ENCODE assay signal across 8 cellular contexts in the genomic region with DNA sequence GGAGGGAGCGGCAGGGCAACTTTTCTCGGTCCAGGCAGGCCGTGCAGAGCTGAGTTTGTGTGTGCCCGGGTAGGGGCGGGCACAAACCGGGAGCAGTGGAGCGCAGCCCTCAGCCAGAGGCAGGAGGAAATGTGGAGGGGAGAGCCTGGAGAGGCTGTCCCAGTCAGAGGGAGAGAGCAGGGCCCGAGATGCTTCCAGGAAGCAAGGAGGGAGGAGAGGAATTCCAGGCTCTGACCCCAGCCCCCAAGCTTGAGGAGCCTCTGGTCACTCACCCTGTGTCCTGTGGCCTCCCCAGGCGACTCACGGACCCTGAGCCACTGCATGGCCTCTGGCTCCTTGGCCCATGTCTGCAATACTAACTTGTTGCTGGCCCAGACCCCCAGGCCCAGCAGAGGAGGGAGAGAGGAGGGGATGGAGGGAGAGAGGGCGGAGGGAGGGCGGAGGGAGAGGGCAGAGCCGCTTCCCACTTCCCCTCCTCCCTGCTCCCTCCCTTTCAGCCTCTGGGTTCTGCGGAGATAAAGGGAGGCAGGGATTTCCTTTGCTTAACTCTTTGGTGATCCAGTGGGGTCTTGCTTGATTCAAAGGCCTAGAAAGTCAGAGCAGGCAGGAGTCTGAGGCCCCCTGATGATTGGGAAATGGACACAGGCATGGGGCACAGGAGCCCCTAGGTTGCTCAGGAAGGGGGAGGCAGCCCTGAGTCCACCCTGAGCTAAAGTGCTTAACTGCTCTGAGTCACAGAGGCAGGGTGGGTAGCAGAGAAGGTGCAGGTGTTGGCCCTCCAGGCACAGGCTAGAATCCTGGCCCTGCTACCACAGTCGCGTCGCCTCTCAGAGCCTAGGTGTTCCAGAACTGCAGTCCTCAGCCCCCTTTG. TPM values are rescaled to one million over a fixed set of nuclear protein-coding genes. Genes with fewer than 3 reads are reported as not detected.
A peak's percentile ranks its signal among the peaks of the same experiment; 100 is the strongest.
DNase-seq lines count a peak whose midpoint lies in the region; ATAC-seq and TF ChIP-seq lines count a peak whose summit lies in the region.

A gene (minus strand): TSS at position 357 of the 871 bp plus-strand sequence. CDS start 34 bp downstream, at position 323.

- TF ChIP-seq CTCF in chondrocyte (IDR thresholded peaks at IDR 0.05) (no peak), transverse colon (IDR thresholded peaks at IDR 0.05) (no peak)

- peak; percentile 23 for TF ChIP-seq POLR2A in transverse colon (IDR thresholded peaks at IDR 0.05)

- H3K36me3 Mint-ChIP-seq in activated naive CD4-positive, alpha-beta T cell treated with anti-CD3 and anti-CD28 coated beads, Interleukin-2, amount 10 ng/mL, durations not matched to agents 7 days and 5 days, result peaks cover 9% of the 10 kb centered on the region
- H3K36me3 Mint-ChIP-seq in chondrocyte (ENCODE audit: low read depth), result no peaks in the 10 kb centered on the region

- H3K4me1 Mint-ChIP-seq in activated naive CD4-positive, alpha-beta T cell treated with anti-CD3 and anti-CD28 coated beads, Interleukin-2, amount 10 ng/mL, durations not matched to agents 7 days and 5 days, result peaks cover 65% of the 10 kb centered on the region
- H3K4me1 Mint-ChIP-seq in chondrocyte (ENCODE audit: low read depth), result peaks cover 26% of the 10 kb centered on the region

- H3K27ac Mint-ChIP-seq in activated naive CD4-positive, alpha-beta T cell treated with anti-CD3 and anti-CD28 coated beads, Interleukin-2, amount 10 ng/mL, durations not matched to agents 7 days and 5 days, result peak within 1 kb of the TSS; percentile 73
- peak within 1 kb of the TSS; percentile 89 for H3K27ac Mint-ChIP-seq in chondrocyte (ENCODE audit: unreplicated experiment)

- TF ChIP-seq EP300 in transverse colon (IDR thresholded peaks at IDR 0.05; ENCODE audit: low read depth), result no peak

- H3K4me3 ChIP-seq in transverse colon, result peak within 1 kb of the TSS in 3 of 4 donors; percentile 19 to 37 (median 27)

- intact Hi-C loops in transverse colon (cut with DNase I; ENCODE audit: low total_unique reads), result no loop called here

- peak within 1 kb of the TSS; percentile 87 to 90 (median 89) for H3K27ac ChIP-seq in transverse colon

- peaks cover 23 to 67% (median 46%) of the 10 kb centered on the region in 4 donors for H3K4me1 ChIP-seq in transverse colon

- in situ Hi-C loops in transverse colon (cut with MboI; ENCODE audit: low pct_ligation_motif_present in 1 of 4, low pct_unique_long_range_greater_than_20kb in 1 of 4, low sequenced_read_pairs in 3 of 4), result no loop called here

- H3K9me3 Mint-ChIP-seq in activated naive CD4-positive, alpha-beta T cell treated with anti-CD3 and anti-CD28 coated beads, Interleukin-2, amount 10 ng/mL, durations not matched to agents 7 days and 5 days, result no peaks in the 10 kb centered on the region
- H3K9me3 Mint-ChIP-seq in chondrocyte (ENCODE audit: low read depth), result no peaks in the 10 kb centered on the region

- H3K36me3 ChIP-seq in transverse colon, result no peaks in the 10 kb centered on the region

- no peak within 1 kb of the TSS for H3K4me3 Mint-ChIP-seq in activated naive CD4-positive, alpha-beta T cell treated with anti-CD3 and anti-CD28 coated beads, Interleukin-2, amount 10 ng/mL, durations not matched to agents 7 days and 5 days
- H3K4me3 Mint-ChIP-seq in chondrocyte (ENCODE audit: unreplicated experiment), result peak within 1 kb of the TSS; percentile 67

- no peak for DNase-seq in activated naive CD4-positive, alpha-beta T cell treated with anti-CD3 and anti-CD28 coated beads, Interleukin-2, amount 10 ng/mL, durations not matched to agents 7 days and 5 days
- DNase-seq in activated naive CD4-positive, alpha-beta T cell treated with Interleukin-2 at 50 U/mL for 16 hours, result no peak
- DNase-seq in chondrocyte (ENCODE audit: low spot score), result peak; percentile 64
- no peak for DNase-seq in left lobe of liver (ENCODE audit: low spot score)
- DNase-seq in transverse colon, result no peak
- no peak for DNase-seq in T1000 (lab: John Stamatoyannopoulos, UW)
- DNase-seq in hypothalamus (lab: John Stamatoyannopoulos, UW), result no peak
- DNase-seq in effector CD4-positive, alpha-beta T cell, result no peak

- no peaks in the 10 kb centered on the region for H3K27me3 Mint-ChIP-seq in activated naive CD4-positive, alpha-beta T cell treated with anti-CD3 and anti-CD28 coated beads, Interleukin-2, amount 10 ng/mL, durations not matched to agents 7 days and 5 days
- no peaks in the 10 kb centered on the region for H3K27me3 Mint-ChIP-seq in chondrocyte (ENCODE audit: low read depth)

- H3K9me3 ChIP-seq in transverse colon, result no peaks in the 10 kb centered on the region

- ATAC-seq in left lobe of liver, result peak; percentile 54

- CTCF ChIA-PET in activated naive CD4-positive, alpha-beta T cell treated with anti-CD3 and anti-CD28 coated beads, Interleukin-2, amount 10 ng/mL, durations not matched to agents 7 days and 5 days (lab: Charles Lee), result no interaction called here

- no peaks in the 10 kb centered on the region for H3K27me3 ChIP-seq in transverse colon

- WGBS in transverse colon (ENCODE audit: low coverage in 1 of 2), 2 donors, result 0 to 45% methylated on average over 1 to 17 of the region's 17 CpGs

RNA-seq across cellular contexts. Expression of the gene that starts here (rescaled TPM):
- total RNA-seq in chondrocyte, result 11.3 to 27.7 TPM (median 14.6 TPM) in 3 replicates
- total RNA-seq in left lobe of liver, result 12.6 TPM
- 10 to 100 TPM in 1 of 4 donors, 1 to 10 TPM in 3; 1.4 to 68.8 (median 7.5) TPM for total RNA-seq in transverse colon
